In the genomic region with DNA sequence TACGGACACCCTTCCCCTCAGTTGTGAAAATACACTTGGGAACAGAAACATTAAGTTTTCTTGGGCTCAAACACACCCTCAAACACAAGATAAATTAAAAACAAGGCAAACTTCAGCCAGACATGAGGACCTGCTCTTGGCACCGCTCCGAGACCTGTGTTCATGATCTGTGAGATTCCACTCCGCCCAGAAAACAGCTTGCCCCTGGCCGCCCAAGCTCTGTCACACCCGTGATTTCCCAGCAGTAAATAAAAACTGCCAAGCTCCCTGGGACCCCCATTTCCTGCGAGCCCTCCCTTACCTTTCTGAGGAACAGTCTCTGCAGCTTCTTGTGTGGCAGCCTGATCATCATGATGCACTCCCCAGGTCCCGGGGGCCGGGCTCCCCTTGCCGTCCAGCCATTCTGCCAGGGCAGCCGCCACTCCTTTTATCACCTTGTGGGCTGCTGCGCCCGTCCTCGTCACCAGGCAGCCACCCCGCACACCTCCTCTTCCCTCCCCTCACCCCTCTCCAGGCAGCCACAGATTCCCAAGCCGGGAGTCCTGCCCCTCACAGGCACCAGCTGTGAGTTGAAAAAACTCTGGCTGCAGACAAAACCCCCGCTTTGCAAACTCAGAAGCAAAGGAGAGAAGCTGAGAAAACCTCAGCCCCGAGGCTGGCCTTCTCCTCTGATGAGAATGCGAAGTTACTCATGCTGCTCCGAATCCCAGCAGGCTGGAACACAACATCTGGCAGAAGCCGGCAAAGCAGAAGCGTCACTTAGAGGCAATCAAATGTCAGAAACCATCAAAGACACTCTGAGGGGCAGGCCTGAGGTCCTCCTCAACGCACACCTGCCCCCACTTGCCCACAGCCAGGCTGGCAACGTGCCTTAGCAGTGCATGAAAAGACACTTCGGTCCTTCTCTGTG, we compare ENCODE assay signal across 9 cellular contexts.
A peak's percentile ranks its signal among the peaks of the same experiment; 100 is the strongest.
DNase-seq lines count a peak whose midpoint lies in the region; ATAC-seq and TF ChIP-seq lines count a peak whose summit lies in the region.
"Had no signal": no experiment of that assay in that cellular context is flagged by ENCODE, and none has a peak within 500 bp of the region (broad histone marks: within the 10 kb centered on the region; RNA-seq: fewer than 3 reads in every experiment).

No MANE protein-coding gene starts in this region.

- no peak overlapping the region for H2BK5ac ChIP-seq in IMR-90 (ENCODE audit: low read depth, low read length, poor library complexity, severe bottlenecking)

- no peak overlapping the region for H3K56ac ChIP-seq in IMR-90 (ENCODE audit: extremely low read depth, insufficient read depth, low read length)

- POLR2A ChIA-PET in IMR-90 (lab: Charles Lee; ENCODE audit: unreplicated experiment), result no interaction called here

- dilution Hi-C loops in IMR-90 (cut with HindIII; ENCODE audit: low sequenced_read_pairs, unreplicated experiment), result no loop called here

- H2BK120ac ChIP-seq in IMR-90 (ENCODE audit: low read depth, low read length), result no peak overlapping the region

- H3K36me3 ChIP-seq in IMR-90 (ENCODE audit: control insufficient read depth, insufficient read depth, low read length) (no peaks in the 10 kb centered on the region), body of pancreas (replicated peaks in 1 of 2; ENCODE audit: insufficient read depth in 1 of 2, low read depth in 2 of 2) (no peaks in the 10 kb centered on the region), mucosa of rectum (ENCODE audit: control insufficient read depth in 2 of 2, insufficient read depth in 2 of 2, low read length in 2 of 2) (no peaks in the 10 kb centered on the region)
- H3K36me3 ChIP-seq: upper lobe of left lung had no signal

- no peaks in the 10 kb centered on the region for H3K79me1 ChIP-seq in IMR-90 (ENCODE audit: low read depth in 1 of 2, low read length in 2 of 2)

- TF ChIP-seq CTCF in IMR-90 (conservative IDR thresholded peaks at IDR 0.05; ENCODE audit: low read depth, low read length), result no peak
- no peak for TF ChIP-seq CTCF in body of pancreas (IDR thresholded peaks at IDR 0.05)

- ATAC-seq in IMR-90 (ENCODE audit: low read depth) (peak; percentile 74), body of pancreas (peak; percentile 15), HG03108 (IDR thresholded peaks at IDR 0.05; ENCODE audit: unreplicated experiment) (no peak)

- no TSS peak for BruUV-seq in IMR-90 (replicated peaks; lab: Mats Ljungman, UMichigan)

- no peak overlapping the region for H2BK20ac ChIP-seq in IMR-90 (ENCODE audit: low read depth, low read length)

- no peak overlapping the region for H3K4ac ChIP-seq in IMR-90 (ENCODE audit: low read depth, low read length)

- CTCF ChIA-PET in IMR-90 (lab: Yijun Ruan, JAX), result interaction anchor here (1.2 kb wide), 1 partner anchor 17 kb away, joined by 3 read pairs; no protein-coding TSS in a partner anchor

- in situ Hi-C loops in IMR-90 (cut with MboI; ENCODE audit: low sequenced_read_pairs), result no loop called here

- no peak for TF ChIP-seq RAD21 in IMR-90 (IDR thresholded peaks at IDR 0.05; ENCODE audit: low read length)

- H3K9me3 ChIP-seq in IMR-90 (ENCODE audit: control insufficient read depth, insufficient read depth, low read length) (no peaks in the 10 kb centered on the region), body of pancreas (no peaks in the 10 kb centered on the region), mucosa of rectum (ENCODE audit: control insufficient read depth in 2 of 2, low read length in 2 of 2) (no peaks in the 10 kb centered on the region)
- H3K9me3 ChIP-seq: upper lobe of left lung had no signal

- no peak overlapping the region for H2BK15ac ChIP-seq in IMR-90 (ENCODE audit: low read depth, low read length)

- no peaks in the 10 kb centered on the region for H3K9me1 ChIP-seq in IMR-90 (ENCODE audit: insufficient read depth, low read length)

- H4K91ac ChIP-seq in IMR-90 (ENCODE audit: insufficient read depth, low read depth, low read length), result no peak overlapping the region

- intact Hi-C loops in IMR-90 (cut with micrococcal nuclease), result loop anchor here (5.0 kb wide), 1 partner anchor 240 kb away; no protein-coding TSS in a partner anchor
- intact Hi-C loops in body of pancreas (cut with DNase I), result no loop called here

- DNase-seq in AG20443 (ENCODE audit: low spot score) (peak; percentile 79), IMR-90 (peak; percentile 59), body of pancreas (peak in 1 of 4 donors; percentile 25), NCI-H69 (lab: John Stamatoyannopoulos, UW) (no peak), NCI-H2081 treated with DMSO at 0.1 percent for 48 hours (lab: John Stamatoyannopoulos, UW) (no peak)
- DNase-seq in activated naive CD4-positive, alpha-beta T cell treated with Interleukin-2 at 50 U/mL for 16 hours, result no peak

- H4K8ac ChIP-seq in IMR-90 (ENCODE audit: low read depth in 2 of 2, low read length in 2 of 2), result no peak overlapping the region

- no peak overlapping the region for H3K23ac ChIP-seq in IMR-90 (ENCODE audit: low read depth, low read length)

- H3K4me2 ChIP-seq in IMR-90 (ENCODE audit: low read depth, low read length), result peak overlapping the region; percentile 76; the same call in 1 of the 2 replicates

- H2AK5ac ChIP-seq in IMR-90 (ENCODE audit: low read depth, low read length), result no peak overlapping the region

- H2AFZ ChIP-seq in IMR-90 (replicated peaks; ENCODE audit: low read length, poor library complexity), result peak overlapping the region; percentile 73

- H3K9ac ChIP-seq in IMR-90 (ENCODE audit: low read depth, low read length) (no peak overlapping the region), mucosa of rectum (ENCODE audit: low read depth in 1 of 2, low read length in 2 of 2) (no peak overlapping the region)

- peaks cover 32% of the 10 kb centered on the region for H3K27me3 ChIP-seq in IMR-90 (ENCODE audit: control insufficient read depth, insufficient read depth, low read length)
- H3K27me3 ChIP-seq in body of pancreas, result no peaks in the 10 kb centered on the region
- H3K27me3 ChIP-seq in mucosa of rectum (ENCODE audit: control insufficient read depth in 2 of 2, insufficient read depth in 2 of 2, low read length in 2 of 2), result peaks cover 5 to 15% of the 10 kb centered on the region in 2 donors
- H3K27me3 ChIP-seq: upper lobe of left lung had no signal

- 1% methylated on average over 14 of the region's 25 CpGs; no CpG with 5 or more reads in 1 of the 2 experiments for WGBS in IMR-90 (ENCODE audit: extremely low coverage in 2 of 2, insufficient read length in 1 of 2), 2 experiments
- WGBS in body of pancreas, 2 donors, result 16 to 18% methylated on average over 21 to 25 of the region's 25 CpGs

- no peak overlapping the region for H2AK9ac ChIP-seq in IMR-90 (replicated peaks; ENCODE audit: low read depth, low read length, poor library complexity)

- H3K18ac ChIP-seq in IMR-90 (ENCODE audit: low read depth, low read length), result no peak overlapping the region

- H3K4me3 ChIP-seq in IMR-90 (ENCODE audit: insufficient read depth, low read depth, low read length) (0 out of 2 replicates have a peak overlapping the region, but pooled peaks have one; percentile 16), body of pancreas (no peak overlapping the region), mucosa of rectum (ENCODE audit: low read length in 2 of 2) (peak overlapping the region; percentile 31 to 41)

- no peak overlapping the region for H4K5ac ChIP-seq in IMR-90 (ENCODE audit: low read depth, low read length)

- no peak overlapping the region for H3K14ac ChIP-seq in IMR-90 (replicated peaks; ENCODE audit: low read depth, low read length)

- peaks cover 2% of the 10 kb centered on the region; the same call in 1 of the 2 replicates for H3K4me1 ChIP-seq in IMR-90 (ENCODE audit: control insufficient read depth, insufficient read depth, low read length)
- H3K4me1 ChIP-seq in body of pancreas, result peaks cover 7% of the 10 kb centered on the region
- H3K4me1 ChIP-seq in mucosa of rectum (ENCODE audit: control insufficient read depth in 2 of 2, insufficient read depth in 2 of 2, low read length in 2 of 2), result no peaks in the 10 kb centered on the region

- H4K20me1 ChIP-seq in IMR-90 (ENCODE audit: insufficient read depth, low read length), result no peaks in the 10 kb centered on the region

- TF ChIP-seq POLR2A in IMR-90 (IDR thresholded peaks at IDR 0.05; ENCODE audit: low read depth, low read length) (no peak), body of pancreas (IDR thresholded peaks at IDR 0.05) (no peak)

- H3K27ac ChIP-seq in IMR-90 (ENCODE audit: insufficient read depth, low read length), result no peak overlapping the region
- H3K27ac ChIP-seq in body of pancreas, result no peak overlapping the region
- no peak overlapping the region for H3K27ac ChIP-seq in mucosa of rectum (ENCODE audit: low read depth in 2 of 2, low read length in 2 of 2)
- H3K27ac ChIP-seq: upper lobe of left lung had no signal

TF ChIP-seq in IMR-90, 13 proteins besides CTCF, POLR2A, EP300 and RAD21:
- TF ChIP-seq CEBPB (IDR thresholded peaks at IDR 0.05; ENCODE audit: low read depth, low read length), result no peak
- TF ChIP-seq, protein P1, sequence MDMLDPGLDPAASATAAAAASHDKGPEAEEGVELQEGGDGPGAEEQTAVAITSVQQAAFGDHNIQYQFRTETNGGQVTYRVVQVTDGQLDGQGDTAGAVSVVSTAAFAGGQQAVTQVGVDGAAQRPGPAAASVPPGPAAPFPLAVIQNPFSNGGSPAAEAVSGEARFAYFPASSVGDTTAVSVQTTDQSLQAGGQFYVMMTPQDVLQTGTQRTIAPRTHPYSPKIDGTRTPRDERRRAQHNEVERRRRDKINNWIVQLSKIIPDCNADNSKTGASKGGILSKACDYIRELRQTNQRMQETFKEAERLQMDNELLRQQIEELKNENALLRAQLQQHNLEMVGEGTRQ (IDR thresholded peaks at IDR 0.05; ENCODE audit: low read depth, low read length), result no peak
- no peak for TF ChIP-seq NFE2L2 (IDR thresholded peaks at IDR 0.05; ENCODE audit: low read depth, low read length)
- no peak for TF ChIP-seq MAFK (IDR thresholded peaks at IDR 0.05; ENCODE audit: low read depth, low read length)
- TF ChIP-seq MAZ (IDR thresholded peaks at IDR 0.05; ENCODE audit: borderline replicate concordance, low read depth, low read length), result no peak

Comparison
In these comparisons a context has a peak if more than half of its experiments do, and no peak if none do; other contexts are left out.
1. DNase-seq: peak in AG20443 (single experiment) and IMR-90 (single experiment); none in NCI-H69 (single experiment), NCI-H2081 treated with DMSO at 0.1 percent for 48 hours (single experiment) and activated naive CD4-positive, alpha-beta T cell treated with Interleukin-2 at 50 U/mL for 16 hours (single experiment).
2. H3K4me3 ChIP-seq: peak in IMR-90 (single experiment) and mucosa of rectum (2 of 2); none in body of pancreas (0 of 2).